ENCODE assay signal across 20 cellular contexts in the genomic region with DNA sequence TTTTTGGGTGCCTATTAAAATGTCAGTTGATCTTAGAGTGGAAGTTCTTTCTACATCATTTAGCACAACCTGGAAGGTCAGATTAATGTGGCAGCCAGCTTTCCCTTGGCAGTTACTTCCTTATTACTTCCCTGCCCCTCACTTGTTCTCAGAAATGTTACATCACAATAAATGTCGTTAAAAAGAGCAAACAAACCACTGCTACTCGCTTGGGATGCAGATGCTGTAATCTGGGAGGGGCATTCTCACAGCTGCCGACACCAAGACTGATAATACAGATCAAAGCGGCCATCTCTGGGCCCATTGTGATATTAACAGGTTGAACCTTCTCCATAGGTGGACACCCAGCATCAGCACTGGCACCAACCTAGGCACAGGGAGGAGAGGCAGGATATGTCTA. TPM values are rescaled to one million over a fixed set of nuclear protein-coding genes. Genes with fewer than 3 reads are reported as not detected.
A peak's percentile ranks its signal among the peaks of the same experiment; 100 is the strongest.
DNase-seq lines count a peak whose midpoint lies in the region; ATAC-seq, FAIRE-seq and TF ChIP-seq lines count a peak whose summit lies in the region.
"Had no signal": no experiment of that assay in that cellular context is flagged by ENCODE, and none has a peak within 500 bp of the region (broad histone marks: within the 10 kb centered on the region; RNA-seq: fewer than 3 reads in every experiment).

No MANE protein-coding gene starts in this region.

- H4K20me1 ChIP-seq in K562 (replicated peaks; ENCODE audit: control insufficient read depth, insufficient read depth, low read length) = no peaks in the 10 kb centered on the region

- H3K27me3 ChIP-seq in right cardiac atrium (ENCODE audit: control insufficient read depth, insufficient read depth) (no peaks in the 10 kb centered on the region), K562 (ENCODE audit: control insufficient read depth in 2 of 2, insufficient read depth in 2 of 2, low read length in 2 of 2) (peaks cover 20 to 34% of the 10 kb centered on the region in 2 experiments; a peak in 4 of 5 replicates)
- H3K27me3 ChIP-seq: stomach had no signal

- POLR2A ChIA-PET in K562 (lab: Yijun Ruan, JAX) = no interaction called here

- intact Hi-C loops in right cardiac atrium (cut with DNase I) = no loop called here
- intact Hi-C loops in Right ventricle myocardium inferior (cut with DNase I) = no loop called here
- intact Hi-C loops in K562 (cut with micrococcal nuclease) = no loop called here

- no peak for TF ChIP-seq EP300 in K562 (IDR thresholded peaks at IDR 0.05; ENCODE audit: low read length)

- no TSS peak for BruUV-seq in K562 (replicated peaks; lab: Mats Ljungman, UMichigan)

- DNase-seq in right cardiac atrium = no peak
- DNase-seq in Right ventricle myocardium inferior (ENCODE audit: missing footprints) = no peak
- peak; percentile 94 for DNase-seq in NCI-H69 (lab: John Stamatoyannopoulos, UW)
- no peak for DNase-seq in K562 (ENCODE audit: extremely low read depth in 1 of 4, low spot score in 3 of 4)
- no peak for DNase-seq in erythroblast (lab: John Stamatoyannopoulos, UW)
- DNase-seq: effector CD8-positive, alpha-beta T cell; MG63; NCI-H2107; stimulated activated CD4-positive, alpha-beta T cell treated with anti-CD3 and anti-CD28 coated beads, Interleukin-12 subunit alpha, Interleukin-12 subunit beta, amount 100 ng/mL, for 4 hours; stomach had no signal

- CTCF ChIA-PET in K562 (lab: Yijun Ruan, JAX; ENCODE audit: low intra/inter-chr PET ratio) = interaction anchor here (0.6 kb wide), 1 partner anchor 222 kb away, joined by 4 read pairs; no protein-coding TSS in a partner anchor

- peak overlapping the region; percentile 63 for H3K27ac ChIP-seq in right cardiac atrium (ENCODE audit: low read length)
- H3K27ac ChIP-seq in K562 (ENCODE audit: extremely low read depth, low read depth, low read length) = no peak overlapping the region
- H3K27ac ChIP-seq: stomach, VCaP had no signal

- no peaks in the 10 kb centered on the region for H3K79me2 ChIP-seq in K562 (ENCODE audit: control insufficient read depth, insufficient read depth, low read length)

- no peak overlapping the region for H3K4me2 ChIP-seq in K562 (ENCODE audit: insufficient read depth, low read length)

- no peak overlapping the region for H3K9ac ChIP-seq in K562 (ENCODE audit: insufficient read depth in 1 of 2, low read depth in 2 of 2, low read length in 2 of 2)

- WGBS in right cardiac atrium = 28% methylated on average over 4 of the region's 4 CpGs
- 3% methylated on average over 4 of the region's 4 CpGs for WGBS in K562 (ENCODE audit: insufficient coverage, low coverage, missing lambda C conversion rate)

- ATAC-seq in right cardiac atrium (no peak), Right ventricle myocardium inferior (no peak), K562 (0 out of 3 replicates have a peak, but pooled peaks have one; percentile 23), HG03135 (IDR thresholded peaks at IDR 0.05; ENCODE audit: unreplicated experiment) (no peak), GM19324 (IDR thresholded peaks at IDR 0.05; ENCODE audit: low FRiP score, unreplicated experiment) (no peak), HG03469 (IDR thresholded peaks at IDR 0.05; ENCODE audit: unreplicated experiment) (no peak)
- ATAC-seq: activated T-helper 17 cell treated with anti-CD3 and anti-CD28 coated beads, Interleukin-2, amount 50 U/mL, for 72 hours; SK-N-SH treated with all-trans-retinoic acid at 6 μM for 48 hours had no signal

- no peak overlapping the region for H2AFZ ChIP-seq in K562 (ENCODE audit: low read depth, low read length)

- H3K36me3 ChIP-seq in K562 (ENCODE audit: control insufficient read depth, insufficient read depth, low read length) = no peaks in the 10 kb centered on the region
- H3K36me3 ChIP-seq: MG63, stomach had no signal

- no peak for TF ChIP-seq RAD21 in K562 (CRISPR knock-in tag; conservative IDR thresholded peaks at IDR 0.05 in 1 of 2, IDR thresholded peaks at IDR 0.05 in 1 of 2)

- TF ChIP-seq CTCF in K562 (IDR thresholded peaks at IDR 0.05 in 2 of 3, conservative IDR thresholded peaks at IDR 0.05 in 1 of 3; ENCODE audit: insufficient read depth in 2 of 3, low read depth in 1 of 3, low read length in 3 of 3) = no peak

- H3K4me3 ChIP-seq in right cardiac atrium (ENCODE audit: low read length) (no peak overlapping the region), K562 (no peak overlapping the region)
- H3K4me3 ChIP-seq: MG63, stomach had no signal

- H3K9me3 ChIP-seq in right cardiac atrium (ENCODE audit: control insufficient read depth, low read length) (no peaks in the 10 kb centered on the region), K562 (replicated peaks; ENCODE audit: control insufficient read depth, insufficient read depth, low read depth, low read length) (no peaks in the 10 kb centered on the region)
- H3K9me3 ChIP-seq: MG63, stomach had no signal

- no peak for FAIRE-seq in K562 (lab: Jason Lieb, UNC)
- FAIRE-seq: GM18507, urothelium cell line had no signal

- H3K4me1 ChIP-seq in right cardiac atrium (ENCODE audit: control insufficient read depth, insufficient read depth, low read length) (no peaks in the 10 kb centered on the region), K562 (replicated peaks in 1 of 2; ENCODE audit: control insufficient read depth in 2 of 2, insufficient read depth in 2 of 2, low read length in 2 of 2) (no peaks in the 10 kb centered on the region; a peak in 2 of 5 replicates)
- H3K4me1 ChIP-seq: stomach had no signal

- TF ChIP-seq POLR2A in K562 (conservative IDR thresholded peaks at IDR 0.05) = no peak
- no peak for TF ChIP-seq POLR2A in erythroblast (IDR thresholded peaks at IDR 0.05; ENCODE audit: low read length)

- in situ Hi-C loops in K562 (cut with MboI) = no loop called here

- no peaks in the 10 kb centered on the region for H3K9me1 ChIP-seq in K562 (ENCODE audit: control insufficient read depth, insufficient read depth, low read length)

TF ChIP-seq in K562, 482 proteins besides CTCF, POLR2A, EP300 and RAD21:
- TF ChIP-seq, protein P1, sequence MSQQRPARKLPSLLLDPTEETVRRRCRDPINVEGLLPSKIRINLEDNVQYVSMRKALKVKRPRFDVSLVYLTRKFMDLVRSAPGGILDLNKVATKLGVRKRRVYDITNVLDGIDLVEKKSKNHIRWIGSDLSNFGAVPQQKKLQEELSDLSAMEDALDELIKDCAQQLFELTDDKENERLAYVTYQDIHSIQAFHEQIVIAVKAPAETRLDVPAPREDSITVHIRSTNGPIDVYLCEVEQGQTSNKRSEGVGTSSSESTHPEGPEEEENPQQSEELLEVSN (IDR thresholded peaks at IDR 0.05; ENCODE audit: borderline replicate concordance in 1 of 2, extremely low read depth in 1 of 2, insufficient read depth in 1 of 2, insufficient read length in 1 of 2, low read depth in 1 of 2, low read length in 1 of 2, poor library complexity in 1 of 2, severe bottlenecking in 1 of 2) = no peak
- TF ChIP-seq CEBPG (CRISPR knock-in tag; IDR thresholded peaks at IDR 0.05) (no peak), CEBPG (tag; conservative IDR thresholded peaks at IDR 0.05 in 1 of 2, IDR thresholded peaks at IDR 0.05 in 1 of 2) (peak in 1 of 2 experiments; percentile 58; a peak in 1 of 4 replicates), CTBP1 (IDR thresholded peaks at IDR 0.05; ENCODE audit: borderline replicate concordance) (0 out of 2 replicates have a peak, but pooled peaks have one; percentile 59), SRSF1 (IDR thresholded peaks at IDR 0.05; ENCODE audit: low read depth, low read length) (no peak), SOX6 (IDR thresholded peaks at IDR 0.05) (peak; percentile 61; the same call in 1 of the 2 replicates), RCOR1 (IDR thresholded peaks at IDR 0.05; ENCODE audit: borderline replicate concordance in 1 of 2, low read depth in 2 of 2, low read length in 2 of 2) (0 out of 4 replicates have a peak, but pooled peaks of 1 of the 2 experiments have one; percentile 11)
TF ChIP-seq in K562: peak in this region for 4.

RNA-seq across cellular contexts. Expression of gene PLAC8L1, which starts 29.3 kb away (rescaled TPM):
- total RNA-seq in right cardiac atrium (not detected), Right ventricle myocardium inferior (not detected), K562 (2014; rRNA removed) (not detected in 2 replicates), K562 (2014; rRNA removed; fragmentation: Illumina TruSeq; extraction: Trizol) (0.25 TPM in 1 of 2 replicates, not detected in the other), K562 (2015; rRNA removed; fragmentation: Illumina TruSeq; extraction: Trizol) (not detected in 2 replicates), K562 (2021) (0.27 TPM in 1 of 2 replicates, not detected in the other)
- polyA plus RNA-seq in right cardiac atrium (0.23 TPM), K562 (2011; rRNA removed) (0.36 and 0.76 TPM in 2 replicates), K562 (2014; fragmentation: Illumina TruSeq; extraction: Trizol) (0.43 TPM in 1 of 2 replicates, not detected in the other), K562 (2014; fragmentation: Nextera tagmentation; extraction: Ambion mirVana) (under 1 TPM; 0.10 to 0.17 TPM), K562 (2014; rRNA removed) (not detected in 2 replicates)
- 0.97 TPM in 1 of 2 replicates, not detected in the other for total RNA-seq in K562 (2011; cell fraction: chromatin; rRNA removed; ENCODE audit: low replicate concordance)
- total RNA-seq in K562 (2011; cell fraction: nucleolus; rRNA removed) = not detected in 2 replicates
- 0.73 TPM in 1 of 2 replicates, not detected in the other for total RNA-seq in K562 (2011; cell fraction: nucleoplasm; rRNA removed)
- 0.52 TPM in 1 of 2 replicates, not detected in the other for polyA plus RNA-seq in K562 (2011; cell fraction: cytosol; rRNA removed)
- polyA plus RNA-seq in K562 (2011; cell fraction: nucleus; rRNA removed) = 1.1 and 1.8 TPM in 2 replicates
- 0.18 TPM in 1 of 2 replicates, not detected in the other for polyA plus RNA-seq in K562 (2012)
- not detected in 2 replicates for polyA minus RNA-seq in K562 (2011; rRNA and poly(A)+ RNA removed)
- polyA minus RNA-seq in K562 (2011; cell fraction: cytosol; rRNA and poly(A)+ RNA removed) = not detected in 2 replicates
- polyA minus RNA-seq in K562 (2011; cell fraction: nucleus; rRNA and poly(A)+ RNA removed) = 0.67 TPM in 1 of 2 replicates, not detected in the other
- total RNA-seq: lower leg skin, myocyte, stomach had no signal
